ENCODE assay signal across 8 cellular contexts in the genomic region with DNA sequence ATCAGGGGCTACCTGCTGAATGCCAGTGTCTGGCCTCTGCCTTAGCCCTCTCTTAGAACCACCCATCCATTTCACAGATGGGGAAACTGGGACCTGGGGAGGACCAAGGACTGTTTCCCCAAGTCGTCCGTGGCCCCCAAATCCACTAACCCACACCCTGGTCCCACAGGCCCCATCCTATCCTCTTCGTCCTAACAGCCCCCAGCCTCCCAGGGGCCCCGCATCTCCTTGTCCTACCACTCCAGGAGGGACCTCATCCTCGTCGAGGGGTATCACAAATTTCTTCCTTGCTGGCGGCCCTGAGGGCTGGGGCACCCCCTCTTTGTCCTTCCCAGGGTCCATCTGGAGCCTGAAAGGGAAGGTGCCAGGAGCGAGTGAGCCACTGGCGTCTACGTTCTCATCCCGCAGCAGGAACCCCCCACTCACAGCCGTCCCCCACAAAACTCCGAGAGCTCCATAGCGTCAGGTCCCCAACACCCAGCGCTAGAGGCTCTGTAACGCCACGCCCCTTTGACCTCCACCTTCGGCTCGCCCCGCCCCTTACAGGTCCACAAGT. TPM values are rescaled to one million over a fixed set of nuclear protein-coding genes. Genes with fewer than 3 reads are reported as not detected.
A peak's percentile ranks its signal among the peaks of the same experiment; 100 is the strongest.
DNase-seq lines count a peak whose midpoint lies in the region; ATAC-seq lines count a peak whose summit lies in the region.

No MANE protein-coding gene starts in this region.

- H3K4me3 Mint-ChIP-seq in activated T-helper 17 cell treated with anti-CD3 and anti-CD28 coated beads, Interleukin-2, amount 50 U/mL, for 72 hours = peak overlapping the region; percentile 85

- H3K27me3 Mint-ChIP-seq in activated T-helper 17 cell treated with anti-CD3 and anti-CD28 coated beads, Interleukin-2, amount 50 U/mL, for 72 hours = no peaks in the 10 kb centered on the region

- H3K4me1 ChIP-seq in HUES64 (ENCODE audit: insufficient read depth, low read length) (peaks cover 8% of the 10 kb centered on the region; the same call in 1 of the 2 replicates), iPS-18a (ENCODE audit: control insufficient read depth, low read depth, low read length) (peaks cover 11% of the 10 kb centered on the region)

- peaks cover 13% of the 10 kb centered on the region for H3K4me1 Mint-ChIP-seq in activated T-helper 17 cell treated with anti-CD3 and anti-CD28 coated beads, Interleukin-2, amount 50 U/mL, for 72 hours

- H3K36me3 ChIP-seq in HUES64 (ENCODE audit: insufficient read depth, low read length) = peaks cover 25% of the 10 kb centered on the region
- H3K36me3 ChIP-seq in iPS-18a (ENCODE audit: control insufficient read depth, low read depth, low read length) = peaks cover 3% of the 10 kb centered on the region

- H3K9me3 ChIP-seq in HUES64 (ENCODE audit: insufficient read depth, low read depth, low read length) (no peaks in the 10 kb centered on the region), iPS-18a (ENCODE audit: control insufficient read depth, low read depth, low read length) (no peaks in the 10 kb centered on the region)

- peaks cover 19% of the 10 kb centered on the region for H3K36me3 Mint-ChIP-seq in activated T-helper 17 cell treated with anti-CD3 and anti-CD28 coated beads, Interleukin-2, amount 50 U/mL, for 72 hours (ENCODE audit: low read depth)

- H3K27ac Mint-ChIP-seq in activated T-helper 17 cell treated with anti-CD3 and anti-CD28 coated beads, Interleukin-2, amount 50 U/mL, for 72 hours = peak overlapping the region; percentile 84

- peak overlapping the region; percentile 71 for H3K4me3 ChIP-seq in HUES64 (ENCODE audit: low read length)
- H3K4me3 ChIP-seq in iPS-18a (ENCODE audit: low read length) = peak overlapping the region; percentile 86

- ATAC-seq in activated T-helper 17 cell treated with anti-CD3 and anti-CD28 coated beads, Interleukin-2, amount 50 U/mL, for 72 hours (replicated peaks) = no peak
- no peak for ATAC-seq in GM18858 (IDR thresholded peaks at IDR 0.05; ENCODE audit: unreplicated experiment)
- ATAC-seq in HG03139 (IDR thresholded peaks at IDR 0.05; ENCODE audit: unreplicated experiment) = no peak

- WGBS in HUES64 = 15% methylated on average over 20 of the region's 20 CpGs

- H3K9ac ChIP-seq in HUES64 (ENCODE audit: low read depth, low read length) (peak overlapping the region; percentile 64), iPS-18a (ENCODE audit: low read length) (peak overlapping the region; percentile 67)

- H3K27me3 ChIP-seq in HUES64 (ENCODE audit: insufficient read depth, low read length) (no peaks in the 10 kb centered on the region), iPS-18a (ENCODE audit: control insufficient read depth, insufficient read depth, low read length) (no peaks in the 10 kb centered on the region)

- H3K27ac ChIP-seq in HUES64 (ENCODE audit: low read depth, low read length) (peak overlapping the region; percentile 59), iPS-18a (ENCODE audit: low read length) (no peak overlapping the region)

- H3K9me3 Mint-ChIP-seq in activated T-helper 17 cell treated with anti-CD3 and anti-CD28 coated beads, Interleukin-2, amount 50 U/mL, for 72 hours = no peaks in the 10 kb centered on the region

- DNase-seq in stimulated activated CD8-positive, alpha-beta memory T cell treated with anti-CD3 and anti-CD28 coated beads, Interleukin-12 subunit alpha, Interleukin-12 subunit beta, amount 100 ng/mL, for 24 hours (ENCODE audit: extremely low read depth) = peak; percentile 69
- DNase-seq in HuH-7.5 (ENCODE audit: low spot score) (no peak), DMS114 treated with DMSO at 0.1 percent for 48 hours (lab: John Stamatoyannopoulos, UW; ENCODE audit: unreplicated experiment) (no peak)

RNA-seq across cellular contexts. Expression of a gene that starts 0.6 kb away (rescaled TPM):
- 34.4 TPM for polyA plus RNA-seq in HUES64 (2013, experiment 1 of 2)
- polyA plus RNA-seq in HUES64 (2013, experiment 2 of 2) = 45.5 TPM
- 10 to 100 TPM; 27.6 to 33.2 TPM for total RNA-seq in activated T-helper 17 cell treated with anti-CD3 and anti-CD28 coated beads, Interleukin-2, amount 50 U/mL, for 72 hours

RNA-seq across cellular contexts. Expression of a gene that starts 16.7 kb away (rescaled TPM):
- polyA plus RNA-seq in HUES64 (2013, experiment 1 of 2) = 22.8 TPM
- polyA plus RNA-seq in HUES64 (2013, experiment 2 of 2) = 22.9 TPM
- 10 to 100 TPM; 11.2 to 23.6 TPM for total RNA-seq in activated T-helper 17 cell treated with anti-CD3 and anti-CD28 coated beads, Interleukin-2, amount 50 U/mL, for 72 hours

RNA-seq across cellular contexts. Expression of a gene that starts 18.2 kb away (rescaled TPM):
- polyA plus RNA-seq in HUES64 (2013, experiment 1 of 2) = 15.4 TPM
- polyA plus RNA-seq in HUES64 (2013, experiment 2 of 2) = 19.3 TPM
- 10 to 100 TPM; 21.0 to 66.8 TPM for total RNA-seq in activated T-helper 17 cell treated with anti-CD3 and anti-CD28 coated beads, Interleukin-2, amount 50 U/mL, for 72 hours

RNA-seq across cellular contexts. Expression of a gene that starts 44.7 kb away (rescaled TPM):
- 0.25 TPM for polyA plus RNA-seq in HUES64 (2013, experiment 1 of 2)
- polyA plus RNA-seq in HUES64 (2013, experiment 2 of 2) = 0.44 TPM
- total RNA-seq in activated T-helper 17 cell treated with anti-CD3 and anti-CD28 coated beads, Interleukin-2, amount 50 U/mL, for 72 hours = 10 to 100 TPM; 20.7 to 39.2 TPM

RNA-seq across cellular contexts. Expression of a gene that starts 52.7 kb away (rescaled TPM):
- polyA plus RNA-seq in HUES64 (2013, experiment 1 of 2) = 45.8 TPM
- 43.3 TPM for polyA plus RNA-seq in HUES64 (2013, experiment 2 of 2)
- total RNA-seq in activated T-helper 17 cell treated with anti-CD3 and anti-CD28 coated beads, Interleukin-2, amount 50 U/mL, for 72 hours = 10 to 100 TPM; 15.9 to 31.6 TPM
